ENCODE assay signal across 8 cellular contexts in genomic region chr11:1837171-1838076, GRCh38. TPM values are rescaled to one million over a fixed set of nuclear protein-coding genes. Genes with fewer than 3 reads are reported as not detected.
DNase-seq lines count a peak whose midpoint lies in the region; ATAC-seq, FAIRE-seq and TF ChIP-seq lines count a peak whose summit lies in the region.

No MANE protein-coding gene starts in this region.

- ATAC-seq in HG03064 (IDR thresholded peaks at IDR 0.05; ENCODE audit: low read depth, unreplicated experiment) (peak; percentile 62), HG03565 (IDR thresholded peaks at IDR 0.05; ENCODE audit: unreplicated experiment) (no peak)

- FAIRE-seq in small intestine (lab: Jason Lieb, UNC) = no peak

- peak; percentile 85 for TF ChIP-seq CTCF in RWPE1 (conservative IDR thresholded peaks at IDR 0.05; ENCODE audit: low read depth)

- H3K4me3 ChIP-seq in small intestine (ENCODE audit: low read depth in 1 of 2, low read length in 2 of 2) = no peak overlapping the region

- H3K4me1 ChIP-seq in small intestine (ENCODE audit: control insufficient read depth in 2 of 2, insufficient read depth in 1 of 2, low read depth in 1 of 2, low read length in 1 of 2) = peaks cover 0 to 8% of the 10 kb centered on the region in 2 donors

- no peaks in the 10 kb centered on the region for H3K36me3 ChIP-seq in small intestine (ENCODE audit: control insufficient read depth in 2 of 2, insufficient read depth in 2 of 2, low read length in 2 of 2)

- CTCF ChIA-PET in RWPE1 (lab: Yijun Ruan, JAX) = interaction anchor here (0.5 to 1.7 kb wide), 4 partner anchors 16 to 313 kb away, joined by 4 to 8 read pairs (median 4); no protein-coding TSS in a partner anchor

- WGBS in small intestine, 3 donors = 47 to 55% (median 53%) methylated on average over 32 to 38 of the region's 38 CpGs

- intact Hi-C loops in head of caudate nucleus (cut with DNase I) = no loop called here

- peak; percentile 34 for DNase-seq in NCI-H345 (lab: John Stamatoyannopoulos, UW)
- DNase-seq in NCI-H345 treated with DMSO at 0.1 percent for 48 hours (lab: John Stamatoyannopoulos, UW; ENCODE audit: unreplicated experiment) = no peak
- DNase-seq in RWPE1 (ENCODE audit: low spot score) = peak; percentile 34
- peak; percentile 90 for DNase-seq in activated effector memory CD4-positive, alpha-beta T cell treated with anti-CD3 and anti-CD28 coated beads, Interleukin-2, amount 50 U/mL, for 16 hours
- DNase-seq in head of caudate nucleus = peak in 33 of 42 donors; percentile 28 to 80 (median 61)
- peak; percentile 35 for DNase-seq in small intestine

- H3K9me3 ChIP-seq in small intestine (ENCODE audit: control insufficient read depth, low read depth) = no peaks in the 10 kb centered on the region

- H3K27ac ChIP-seq in RWPE1 = peak overlapping the region; percentile 97
- no peak overlapping the region for H3K27ac ChIP-seq in small intestine (ENCODE audit: low read depth in 1 of 2, low read length in 1 of 2)

- no peaks in the 10 kb centered on the region for H3K27me3 ChIP-seq in small intestine (ENCODE audit: control insufficient read depth in 2 of 2, insufficient read depth in 2 of 2, low read length in 2 of 2)

- POLR2A ChIA-PET in RWPE1 (lab: Yijun Ruan, JAX; ENCODE audit: low non-redundant PET) = no interaction called here

RNA-seq across cellular contexts. Expression of gene TNNI2, which starts 1.4 kb away (rescaled TPM):
- polyA plus RNA-seq in small intestine = 1 to 10 TPM in 2 of 3 donors, under 1 TPM in 1; 0.49 to 8.6 (median 7.8) TPM

RNA-seq across cellular contexts. Expression of gene SYT8, which starts 2.6 kb away (rescaled TPM):
- 10 to 100 TPM in 2 of 3 donors, 1 to 10 TPM in 1; 3.2 to 46.5 (median 45.1) TPM for polyA plus RNA-seq in small intestine

RNA-seq across cellular contexts. Expression of gene LSP1, which starts 15.5 kb away (rescaled TPM):
- 10 to 100 TPM in 2 of 3 donors, 1 to 10 TPM in 1; 4.5 to 45.1 (median 27.1) TPM for polyA plus RNA-seq in small intestine

RNA-seq across cellular contexts. Expression of gene PRR33, which starts 54.3 kb away (rescaled TPM):
- under 1 TPM in 1 of 3 donors, not detected in 2; 0.01 TPM for polyA plus RNA-seq in small intestine
